In genomic region chr13:73608731-73609485, GRCh38 we compare ENCODE assay signal across 18 cellular contexts.
DNase-seq lines count a peak whose midpoint lies in the region; ATAC-seq and TF ChIP-seq lines count a peak whose summit lies in the region.
"Had no signal": no experiment of that assay in that cellular context is flagged by ENCODE, and none has a peak within 500 bp of the region (broad histone marks: within the 10 kb centered on the region; RNA-seq: fewer than 3 reads in every experiment).

No MANE protein-coding gene starts in this region.

- POLR2A ChIA-PET in RWPE1 (lab: Yijun Ruan, JAX; ENCODE audit: low non-redundant PET): no interaction called here

- no peak for ATAC-seq in HG03108 (IDR thresholded peaks at IDR 0.05; ENCODE audit: unreplicated experiment)
- ATAC-seq: naive thymus-derived CD8-positive, alpha-beta T cell had no signal

- H3K27ac ChIP-seq in thyroid gland (peak overlapping the region in 2 of 3 donors; percentile 32 to 66), RWPE1 (no peak overlapping the region)
- H3K27ac ChIP-seq: PC-9, prostate gland, testis had no signal

- peak overlapping the region; percentile 14 for H3K4me3 ChIP-seq in endocrine pancreas (ENCODE audit: control insufficient read depth, insufficient read depth, low read length)
- H3K4me3 ChIP-seq in thyroid gland (replicated peaks in 1 of 3): no peak overlapping the region
- H3K4me3 ChIP-seq: PC-9, prostate gland, smooth muscle cell, testis had no signal

- no peaks in the 10 kb centered on the region for H3K27me3 ChIP-seq in endocrine pancreas (ENCODE audit: control insufficient read depth, insufficient read depth, low read length)
- no peaks in the 10 kb centered on the region for H3K27me3 ChIP-seq in thyroid gland
- H3K27me3 ChIP-seq: testis had no signal

- H3K9ac ChIP-seq in endocrine pancreas (ENCODE audit: control insufficient read depth, insufficient read depth, low read length): no peak overlapping the region

- H3K4me1 ChIP-seq in endocrine pancreas (ENCODE audit: control insufficient read depth, insufficient read depth, low read length) (no peaks in the 10 kb centered on the region), thyroid gland (peaks cover 16 to 30% of the 10 kb centered on the region in 2 donors)
- H3K4me1 ChIP-seq: prostate gland, testis had no signal

- no peaks in the 10 kb centered on the region for H3K36me3 ChIP-seq in endocrine pancreas (ENCODE audit: control insufficient read depth, insufficient read depth, low read length)
- no peaks in the 10 kb centered on the region for H3K36me3 ChIP-seq in thyroid gland
- H3K36me3 ChIP-seq: prostate gland had no signal

- no peak for TF ChIP-seq POLR2A in thyroid gland (IDR thresholded peaks at IDR 0.05)

- DNase-seq in NCI-H1105 (lab: John Stamatoyannopoulos, UW) (peak; percentile 62), NCI-H2029 treated with DMSO at 0.1 percent for 48 hours (lab: John Stamatoyannopoulos, UW) (peak; percentile 68), thyroid gland (peak; percentile 7 to 16), RWPE1 (ENCODE audit: low spot score) (no peak)
- no peak for DNase-seq in central memory CD4-positive, alpha-beta T cell
- DNase-seq: activated CD4-positive, alpha-beta T cell treated with anti-CD3 and anti-CD28 coated beads, Interleukin-2, amount 10 ng/mL, durations not matched to agents 24 days and 14 days; activated naive CD4-positive, alpha-beta T cell treated with Interleukin-2 at 50 U/mL for 16 hours; GOT3; IMR-90; MM.1S; naive thymus-derived CD8-positive, alpha-beta T cell; NCI-H510A treated with DMSO at 0.1 percent for 48 hours; PC-9; testis had no signal

- intact Hi-C loops in thyroid gland (cut with DNase I): no loop called here

- 56 to 57% methylated on average over 7 of the region's 7 CpGs for WGBS in thyroid gland, 2 donors

- CTCF ChIA-PET in RWPE1 (lab: Yijun Ruan, JAX): no interaction called here

- H3K9me3 ChIP-seq in endocrine pancreas (ENCODE audit: control insufficient read depth, low read length) (no peaks in the 10 kb centered on the region), thyroid gland (no peaks in the 10 kb centered on the region)
- H3K9me3 ChIP-seq: prostate gland, testis had no signal

- TF ChIP-seq CTCF in thyroid gland (IDR thresholded peaks at IDR 0.05) (no peak), RWPE1 (conservative IDR thresholded peaks at IDR 0.05; ENCODE audit: low read depth) (no peak)

Comparison
In these comparisons a context has a peak if more than half of its experiments do, and no peak if none do; other contexts are left out.
1. DNase-seq: peak in NCI-H1105 (single experiment), NCI-H2029 treated with DMSO at 0.1 percent for 48 hours (single experiment) and thyroid gland (2 of 2); none in central memory CD4-positive, alpha-beta T cell (single experiment) and RWPE1 (single experiment).